Comparison of ENCODE assay signal across 16 cellular contexts in the genomic region with DNA sequence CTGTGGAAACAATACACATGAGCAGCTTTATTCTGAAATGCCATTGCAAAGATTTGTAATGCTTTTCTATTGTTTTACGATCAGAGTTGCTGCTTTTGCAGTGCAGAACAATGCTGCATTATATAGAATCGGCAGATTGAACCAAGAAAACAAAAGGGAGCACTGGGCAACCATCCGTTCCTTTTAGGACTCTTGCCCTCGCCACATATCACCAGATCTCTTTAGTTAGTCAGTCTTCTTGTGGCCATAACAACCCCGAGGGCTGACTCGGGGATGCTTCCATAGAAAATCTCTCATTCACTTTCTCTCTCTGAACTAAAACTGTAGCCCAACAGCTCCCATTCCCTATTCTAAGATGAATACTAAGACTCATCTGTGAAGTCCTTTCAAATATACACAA.
"Had no signal": no experiment of that assay in that cellular context is flagged by ENCODE, and none has a peak within 500 bp of the region (broad histone marks: within the 10 kb centered on the region; RNA-seq: fewer than 3 reads in every experiment).

No MANE protein-coding gene starts in this region.

- H3K36me3 Mint-ChIP-seq: natural killer cell treated with Interleukin-12 subunit alpha and Interleukin-12 subunit beta and Interleukin-15 and Interleukin-18, amount 100 ng/mL, for 72 hours; type B pancreatic cell had no signal

- H3K27ac ChIP-seq: gastroesophageal sphincter, hepatocyte, pancreas, right atrium auricular region, skin epidermis had no signal

- H3K27me3 ChIP-seq: gastroesophageal sphincter, hepatocyte, pancreas, right atrium auricular region had no signal

- H3K79me2 ChIP-seq: hepatocyte had no signal

- H3K27ac Mint-ChIP-seq: activated B cell treated with CpG ODN at 0.5 μM for 24 hours; activated CD4-positive, alpha-beta T cell treated with anti-CD3 and anti-CD28 coated beads, Interleukin-2, amount 10 ng/mL, durations not matched to agents 7 days and 5 days; activated T-helper 17 cell treated with anti-CD3 and anti-CD28 coated beads, Interleukin-2, amount 50 U/mL, for 72 hours; natural killer cell treated with Interleukin-12 subunit alpha and Interleukin-12 subunit beta and Interleukin-15 and Interleukin-18, amount 100 ng/mL, for 72 hours; T-helper 17 cell; type B pancreatic cell had no signal

- DNase-seq: activated B cell treated with CpG ODN at 0.5 μM for 24 hours; activated CD4-positive, alpha-beta T cell treated with anti-CD3 and anti-CD28 coated beads, Interleukin-2, amount 10 ng/mL, durations not matched to agents 7 days and 5 days; activated naive CD4-positive, alpha-beta T cell treated with anti-CD3 and anti-CD28 coated beads, Interleukin-2, amount 50 U/mL, for 16 hours; activated T-cell treated with anti-CD3 and anti-CD28 coated beads for 4 hours; effector CD4-positive, alpha-beta T cell; left colon; pancreas; SHP77 treated with DMSO at 0.1 percent for 48 hours; T-helper 17 cell had no signal

- H3K36me3 ChIP-seq: gastroesophageal sphincter, pancreas, right atrium auricular region had no signal

- H3K4me1 ChIP-seq: gastroesophageal sphincter, pancreas, right atrium auricular region had no signal

- H3K4me1 Mint-ChIP-seq: activated B cell treated with CpG ODN at 0.5 μM for 24 hours; activated CD4-positive, alpha-beta T cell treated with anti-CD3 and anti-CD28 coated beads, Interleukin-2, amount 10 ng/mL, durations not matched to agents 7 days and 5 days; activated T-helper 17 cell treated with anti-CD3 and anti-CD28 coated beads, Interleukin-2, amount 50 U/mL, for 72 hours; T-helper 17 cell had no signal

- H3K9me3 Mint-ChIP-seq: activated B cell treated with CpG ODN at 0.5 μM for 24 hours; activated CD4-positive, alpha-beta T cell treated with anti-CD3 and anti-CD28 coated beads, Interleukin-2, amount 10 ng/mL, durations not matched to agents 7 days and 5 days; type B pancreatic cell had no signal

- H3K27me3 Mint-ChIP-seq: activated B cell treated with CpG ODN at 0.5 μM for 24 hours; activated CD4-positive, alpha-beta T cell treated with anti-CD3 and anti-CD28 coated beads, Interleukin-2, amount 10 ng/mL, durations not matched to agents 7 days and 5 days; activated T-helper 17 cell treated with anti-CD3 and anti-CD28 coated beads, Interleukin-2, amount 50 U/mL, for 72 hours; natural killer cell treated with Interleukin-12 subunit alpha and Interleukin-12 subunit beta and Interleukin-15 and Interleukin-18, amount 100 ng/mL, for 72 hours; T-helper 17 cell had no signal

- H2AFZ ChIP-seq: hepatocyte had no signal

- H3K4me3 Mint-ChIP-seq: activated B cell treated with CpG ODN at 0.5 μM for 24 hours; activated CD4-positive, alpha-beta T cell treated with anti-CD3 and anti-CD28 coated beads, Interleukin-2, amount 10 ng/mL, durations not matched to agents 7 days and 5 days; activated T-helper 17 cell treated with anti-CD3 and anti-CD28 coated beads, Interleukin-2, amount 50 U/mL, for 72 hours; natural killer cell treated with Interleukin-12 subunit alpha and Interleukin-12 subunit beta and Interleukin-15 and Interleukin-18, amount 100 ng/mL, for 72 hours; T-helper 17 cell; type B pancreatic cell had no signal

- H3K4me3 ChIP-seq: gastroesophageal sphincter, hepatocyte, pancreas, right atrium auricular region, skin epidermis had no signal

- ATAC-seq: activated T-helper 17 cell treated with anti-CD3 and anti-CD28 coated beads, Interleukin-2, amount 50 U/mL, for 72 hours; gastroesophageal sphincter; left colon; natural killer cell treated with Interleukin-12 subunit alpha and Interleukin-12 subunit beta and Interleukin-15 and Interleukin-18, amount 100 ng/mL, for 72 hours; pancreas; T-helper 17 cell had no signal

- H3K4me2 ChIP-seq: hepatocyte had no signal

- H3K9me3 ChIP-seq: pancreas, right atrium auricular region had no signal
